In the genomic region with DNA sequence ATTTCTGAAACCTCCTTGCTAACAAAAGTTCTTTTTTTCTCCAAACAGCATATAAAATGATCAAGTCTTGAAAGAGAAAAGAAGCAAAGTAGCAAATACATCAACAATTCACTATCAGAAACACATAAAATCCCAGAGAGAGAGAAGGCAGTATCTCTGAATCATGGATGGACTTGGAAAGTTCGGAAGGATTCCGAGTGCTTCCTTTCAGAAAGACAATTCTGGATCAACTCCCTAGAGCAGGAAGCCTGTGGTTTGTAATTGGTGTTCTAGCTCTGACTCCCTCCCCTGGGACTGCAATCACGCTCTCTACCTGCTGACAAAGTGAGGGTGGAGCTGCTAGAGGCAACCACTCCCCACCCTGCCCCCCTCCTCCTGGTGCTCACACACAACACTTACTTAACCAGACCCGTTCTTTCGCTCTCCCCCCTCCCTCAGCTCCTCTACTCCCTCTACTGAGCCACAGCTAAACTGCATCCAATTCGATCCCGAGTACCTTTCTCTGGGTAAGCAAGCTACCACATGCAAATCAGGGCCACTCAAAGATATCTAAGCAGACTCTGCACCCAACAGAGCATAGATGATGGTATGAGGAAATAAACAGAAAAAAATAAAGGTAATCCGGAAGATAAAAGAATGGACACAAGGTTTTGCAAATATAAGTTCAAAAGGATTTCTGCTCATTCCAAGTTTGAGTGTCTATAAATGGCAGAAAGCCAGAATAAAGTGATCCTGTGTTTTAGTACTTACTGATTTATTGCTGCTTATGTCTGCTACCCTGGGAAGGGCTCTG, we compare ENCODE assay signal across 1 cellular context.
A peak's percentile ranks its signal among the peaks of the same experiment; 100 is the strongest.
TF ChIP-seq lines count a peak whose summit lies in the region.

A gene (minus strand): TSS at position 235 of the 793 bp plus-strand sequence. CDS start 1,957 bp downstream, outside the sequence.

TF ChIP-seq in HepG2, 621 proteins besides CTCF, POLR2A, EP300 and RAD21 (continued from another document and continues in another):
- TF ChIP-seq ZNF619 (CRISPR knock-in tag; IDR thresholded peaks at IDR 0.05) (0 out of 2 replicates have a peak, but pooled peaks have one; percentile 93), TOE1 (CRISPR knock-in tag; IDR thresholded peaks at IDR 0.05) (peak; percentile 79; the same call in 1 of the 2 replicates), XRCC5 (optimal IDR thresholded peaks at IDR 0.05; ENCODE audit: low read length) (peak; percentile 99), TSC22D2 (CRISPR knock-in tag; IDR thresholded peaks at IDR 0.05; ENCODE audit: borderline replicate concordance) (peak; percentile 72; the same call in 1 of the 2 replicates), CBX1 (IDR thresholded peaks at IDR 0.05; ENCODE audit: low read depth) (no peak), TGIF2 (CRISPR knock-in tag; IDR thresholded peaks at IDR 0.05) (no peak; the same call in 1 of the 2 replicates), NPAS2 (CRISPR knock-in tag; IDR thresholded peaks at IDR 0.05; ENCODE audit: borderline replicate concordance) (no peak), SCMH1 (CRISPR knock-in tag; IDR thresholded peaks at IDR 0.05; ENCODE audit: borderline replicate concordance) (no peak), GLI4 (CRISPR knock-in tag; IDR thresholded peaks at IDR 0.05; ENCODE audit: borderline replicate concordance) (no peak), CAMTA2 (CRISPR knock-in tag; IDR thresholded peaks at IDR 0.05; ENCODE audit: borderline replicate concordance) (no peak), IKZF4 (CRISPR knock-in tag; IDR thresholded peaks at IDR 0.05; ENCODE audit: borderline replicate concordance, low read depth, not compliant biosample characterization) (no peak), ZNF30 (CRISPR knock-in tag; IDR thresholded peaks at IDR 0.05) (no peak), FOSL1 (CRISPR knock-in tag; IDR thresholded peaks at IDR 0.05; ENCODE audit: borderline replicate concordance) (no peak), ZMAT3 (CRISPR knock-in tag; conservative IDR thresholded peaks at IDR 0.05) (no peak; the same call in 1 of the 2 replicates), KLF9 (CRISPR knock-in tag; IDR thresholded peaks at IDR 0.05; ENCODE audit: low read depth) (peak; percentile 83; the same call in 1 of the 2 replicates), SRY (CRISPR knock-in tag; IDR thresholded peaks at IDR 0.05) (0 out of 2 replicates have a peak, but pooled peaks have one; percentile 58), ELF4 (CRISPR knock-in tag; IDR thresholded peaks at IDR 0.05; ENCODE audit: borderline replicate concordance) (peak; percentile 69), SIX4 (CRISPR knock-in tag; IDR thresholded peaks at IDR 0.05) (peak; percentile 69; the same call in 1 of the 2 replicates), PTBP1 (IDR thresholded peaks at IDR 0.05; ENCODE audit: low read depth, low read length, poor library complexity, severe bottlenecking) (no peak), RFX5 (IDR thresholded peaks at IDR 0.05; ENCODE audit: low read depth, low read length) (no peak), ZSCAN22 (CRISPR knock-in tag; IDR thresholded peaks at IDR 0.05) (no peak), ZNF326 (CRISPR knock-in tag; IDR thresholded peaks at IDR 0.05; ENCODE audit: borderline replicate concordance) (no peak), MIER2 (CRISPR knock-in tag; IDR thresholded peaks at IDR 0.05) (peak; percentile 80), ZNF382 (CRISPR knock-in tag; IDR thresholded peaks at IDR 0.05; ENCODE audit: borderline replicate concordance) (no peak), ZNF557 (CRISPR knock-in tag; IDR thresholded peaks at IDR 0.05) (peak; percentile 92; the same call in 1 of the 2 replicates), NFE2L2 (IDR thresholded peaks at IDR 0.05; ENCODE audit: low read length) (0 out of 2 replicates have a peak, but pooled peaks have one; percentile 11), AGO1 (IDR thresholded peaks at IDR 0.05; ENCODE audit: low read depth, low read length, poor library complexity, severe bottlenecking) (no peak), MEIS2 (CRISPR knock-in tag; IDR thresholded peaks at IDR 0.05) (peak; percentile 85; the same call in 1 of the 2 replicates), ZNF589 (CRISPR knock-in tag; conservative IDR thresholded peaks at IDR 0.05) (peak; percentile 73; the same call in 1 of the 2 replicates), ATF1 (CRISPR knock-in tag; IDR thresholded peaks at IDR 0.05) (peak; percentile 78), ZNF672 (CRISPR knock-in tag; IDR thresholded peaks at IDR 0.05) (no peak), TRIM24 (CRISPR knock-in tag; IDR thresholded peaks at IDR 0.05) (no peak), FLYWCH1 (CRISPR knock-in tag; IDR thresholded peaks at IDR 0.05) (no peak), ZNF251 (CRISPR knock-in tag; IDR thresholded peaks at IDR 0.05) (no peak), NKX3-1 (CRISPR knock-in tag; IDR thresholded peaks at IDR 0.05) (peak; percentile 74; the same call in 1 of the 2 replicates), ZNF460 (CRISPR knock-in tag; IDR thresholded peaks at IDR 0.05; ENCODE audit: borderline replicate concordance) (no peak; the same call in 1 of the 2 replicates)
- TF ChIP-seq, protein P1, sequence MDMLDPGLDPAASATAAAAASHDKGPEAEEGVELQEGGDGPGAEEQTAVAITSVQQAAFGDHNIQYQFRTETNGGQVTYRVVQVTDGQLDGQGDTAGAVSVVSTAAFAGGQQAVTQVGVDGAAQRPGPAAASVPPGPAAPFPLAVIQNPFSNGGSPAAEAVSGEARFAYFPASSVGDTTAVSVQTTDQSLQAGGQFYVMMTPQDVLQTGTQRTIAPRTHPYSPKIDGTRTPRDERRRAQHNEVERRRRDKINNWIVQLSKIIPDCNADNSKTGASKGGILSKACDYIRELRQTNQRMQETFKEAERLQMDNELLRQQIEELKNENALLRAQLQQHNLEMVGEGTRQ (IDR thresholded peaks at IDR 0.05; ENCODE audit: low read depth, low read length), result no peak
- TF ChIP-seq, protein P1 (CRISPR knock-in tag; IDR thresholded peaks at IDR 0.05; ENCODE audit: borderline replicate concordance), result peak; percentile 40; the same call in 1 of the 2 replicates
- TF ChIP-seq, protein P2, sequence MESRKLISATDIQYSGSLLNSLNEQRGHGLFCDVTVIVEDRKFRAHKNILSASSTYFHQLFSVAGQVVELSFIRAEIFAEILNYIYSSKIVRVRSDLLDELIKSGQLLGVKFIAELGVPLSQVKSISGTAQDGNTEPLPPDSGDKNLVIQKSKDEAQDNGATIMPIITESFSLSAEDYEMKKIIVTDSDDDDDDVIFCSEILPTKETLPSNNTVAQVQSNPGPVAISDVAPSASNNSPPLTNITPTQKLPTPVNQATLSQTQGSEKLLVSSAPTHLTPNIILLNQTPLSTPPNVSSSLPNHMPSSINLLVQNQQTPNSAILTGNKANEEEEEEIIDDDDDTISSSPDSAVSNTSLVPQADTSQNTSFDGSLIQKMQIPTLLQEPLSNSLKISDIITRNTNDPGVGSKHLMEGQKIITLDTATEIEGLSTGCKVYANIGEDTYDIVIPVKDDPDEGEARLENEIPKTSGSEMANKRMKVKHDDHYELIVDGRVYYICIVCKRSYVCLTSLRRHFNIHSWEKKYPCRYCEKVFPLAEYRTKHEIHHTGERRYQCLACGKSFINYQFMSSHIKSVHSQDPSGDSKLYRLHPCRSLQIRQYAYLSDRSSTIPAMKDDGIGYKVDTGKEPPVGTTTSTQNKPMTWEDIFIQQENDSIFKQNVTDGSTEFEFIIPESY (CRISPR knock-in tag; IDR thresholded peaks at IDR 0.05), result peak; percentile 71; the same call in 1 of the 2 replicates
- TF ChIP-seq, protein P3, sequence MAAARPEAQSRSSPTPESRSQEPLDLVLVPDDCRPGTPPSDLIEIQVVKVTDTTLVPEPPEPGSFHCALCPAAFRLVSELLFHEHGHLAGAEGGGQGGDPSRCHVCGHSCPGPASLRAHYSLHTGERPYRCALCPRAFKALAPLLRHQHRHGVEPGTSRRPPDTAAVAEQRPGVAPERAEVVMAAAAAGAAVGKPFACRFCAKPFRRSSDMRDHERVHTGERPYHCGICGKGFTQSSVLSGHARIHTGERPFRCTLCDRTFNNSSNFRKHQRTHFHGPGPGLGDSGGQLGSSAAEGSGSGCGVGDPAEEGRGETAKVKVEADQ (CRISPR knock-in tag; IDR thresholded peaks at IDR 0.05; ENCODE audit: borderline replicate concordance), result no peak; the same call in 1 of the 2 replicates
- TF ChIP-seq, protein P4, sequence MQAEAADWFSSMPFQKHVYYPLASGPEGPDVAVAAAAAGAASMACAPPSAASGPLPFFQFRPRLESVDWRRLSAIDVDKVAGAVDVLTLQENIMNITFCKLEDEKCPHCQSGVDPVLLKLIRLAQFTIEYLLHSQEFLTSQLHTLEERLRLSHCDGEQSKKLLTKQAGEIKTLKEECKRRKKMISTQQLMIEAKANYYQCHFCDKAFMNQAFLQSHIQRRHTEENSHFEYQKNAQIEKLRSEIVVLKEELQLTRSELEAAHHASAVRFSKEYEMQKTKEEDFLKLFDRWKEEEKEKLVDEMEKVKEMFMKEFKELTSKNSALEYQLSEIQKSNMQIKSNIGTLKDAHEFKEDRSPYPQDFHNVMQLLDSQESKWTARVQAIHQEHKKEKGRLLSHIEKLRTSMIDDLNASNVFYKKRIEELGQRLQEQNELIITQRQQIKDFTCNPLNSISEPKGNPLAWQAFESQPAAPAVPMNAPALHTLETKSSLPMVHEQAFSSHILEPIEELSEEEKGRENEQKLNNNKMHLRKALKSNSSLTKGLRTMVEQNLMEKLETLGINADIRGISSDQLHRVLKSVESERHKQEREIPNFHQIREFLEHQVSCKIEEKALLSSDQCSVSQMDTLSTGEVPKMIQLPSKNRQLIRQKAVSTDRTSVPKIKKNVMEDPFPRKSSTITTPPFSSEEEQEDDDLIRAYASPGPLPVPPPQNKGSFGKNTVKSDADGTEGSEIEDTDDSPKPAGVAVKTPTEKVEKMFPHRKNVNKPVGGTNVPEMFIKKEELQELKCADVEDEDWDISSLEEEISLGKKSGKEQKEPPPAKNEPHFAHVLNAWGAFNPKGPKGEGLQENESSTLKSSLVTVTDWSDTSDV (CRISPR knock-in tag; IDR thresholded peaks at IDR 0.05), result no peak; the same call in 1 of the 2 replicates
- TF ChIP-seq, protein P5, sequence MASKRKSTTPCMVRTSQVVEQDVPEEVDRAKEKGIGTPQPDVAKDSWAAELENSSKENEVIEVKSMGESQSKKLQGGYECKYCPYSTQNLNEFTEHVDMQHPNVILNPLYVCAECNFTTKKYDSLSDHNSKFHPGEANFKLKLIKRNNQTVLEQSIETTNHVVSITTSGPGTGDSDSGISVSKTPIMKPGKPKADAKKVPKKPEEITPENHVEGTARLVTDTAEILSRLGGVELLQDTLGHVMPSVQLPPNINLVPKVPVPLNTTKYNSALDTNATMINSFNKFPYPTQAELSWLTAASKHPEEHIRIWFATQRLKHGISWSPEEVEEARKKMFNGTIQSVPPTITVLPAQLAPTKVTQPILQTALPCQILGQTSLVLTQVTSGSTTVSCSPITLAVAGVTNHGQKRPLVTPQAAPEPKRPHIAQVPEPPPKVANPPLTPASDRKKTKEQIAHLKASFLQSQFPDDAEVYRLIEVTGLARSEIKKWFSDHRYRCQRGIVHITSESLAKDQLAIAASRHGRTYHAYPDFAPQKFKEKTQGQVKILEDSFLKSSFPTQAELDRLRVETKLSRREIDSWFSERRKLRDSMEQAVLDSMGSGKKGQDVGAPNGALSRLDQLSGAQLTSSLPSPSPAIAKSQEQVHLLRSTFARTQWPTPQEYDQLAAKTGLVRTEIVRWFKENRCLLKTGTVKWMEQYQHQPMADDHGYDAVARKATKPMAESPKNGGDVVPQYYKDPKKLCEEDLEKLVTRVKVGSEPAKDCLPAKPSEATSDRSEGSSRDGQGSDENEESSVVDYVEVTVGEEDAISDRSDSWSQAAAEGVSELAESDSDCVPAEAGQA (IDR thresholded peaks at IDR 0.05; ENCODE audit: low read depth), result peak; percentile 53; the same call in 1 of the 2 replicates
- TF ChIP-seq, protein P5 (CRISPR knock-in tag; IDR thresholded peaks at IDR 0.05; ENCODE audit: borderline replicate concordance), result 0 out of 2 replicates have a peak, but pooled peaks have one; percentile 71
- TF ChIP-seq, protein P6, sequence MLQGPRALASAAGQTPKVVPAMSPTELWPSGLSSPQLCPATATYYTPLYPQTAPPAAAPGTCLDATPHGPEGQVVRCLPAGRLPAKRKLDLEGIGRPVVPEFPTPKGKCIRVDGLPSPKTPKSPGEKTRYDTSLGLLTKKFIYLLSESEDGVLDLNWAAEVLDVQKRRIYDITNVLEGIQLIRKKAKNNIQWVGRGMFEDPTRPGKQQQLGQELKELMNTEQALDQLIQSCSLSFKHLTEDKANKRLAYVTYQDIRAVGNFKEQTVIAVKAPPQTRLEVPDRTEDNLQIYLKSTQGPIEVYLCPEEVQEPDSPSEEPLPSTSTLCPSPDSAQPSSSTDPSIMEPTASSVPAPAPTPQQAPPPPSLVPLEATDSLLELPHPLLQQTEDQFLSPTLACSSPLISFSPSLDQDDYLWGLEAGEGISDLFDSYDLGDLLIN (CRISPR knock-in tag; IDR thresholded peaks at IDR 0.05; ENCODE audit: borderline replicate concordance), result no peak
- TF ChIP-seq, protein P7, sequence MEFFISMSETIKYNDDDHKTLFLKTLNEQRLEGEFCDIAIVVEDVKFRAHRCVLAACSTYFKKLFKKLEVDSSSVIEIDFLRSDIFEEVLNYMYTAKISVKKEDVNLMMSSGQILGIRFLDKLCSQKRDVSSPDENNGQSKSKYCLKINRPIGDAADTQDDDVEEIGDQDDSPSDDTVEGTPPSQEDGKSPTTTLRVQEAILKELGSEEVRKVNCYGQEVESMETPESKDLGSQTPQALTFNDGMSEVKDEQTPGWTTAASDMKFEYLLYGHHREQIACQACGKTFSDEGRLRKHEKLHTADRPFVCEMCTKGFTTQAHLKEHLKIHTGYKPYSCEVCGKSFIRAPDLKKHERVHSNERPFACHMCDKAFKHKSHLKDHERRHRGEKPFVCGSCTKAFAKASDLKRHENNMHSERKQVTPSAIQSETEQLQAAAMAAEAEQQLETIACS (CRISPR knock-in tag; IDR thresholded peaks at IDR 0.05), result no peak
- TF ChIP-seq, protein P8, sequence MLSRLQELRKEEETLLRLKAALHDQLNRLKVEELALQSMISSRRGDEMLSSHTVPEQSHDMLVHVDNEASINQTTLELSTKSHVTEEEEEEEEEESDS (CRISPR knock-in tag; IDR thresholded peaks at IDR 0.05; ENCODE audit: borderline replicate concordance), result peak; percentile 74
